Comparison of ENCODE assay signal across 1 cellular context in genomic region chr18:48529796-48530195, GRCh38.
TF ChIP-seq lines count a peak whose summit lies in the region.

No MANE protein-coding gene starts in this region.

TF ChIP-seq in IMR-90, 13 proteins besides CTCF, POLR2A, EP300 and RAD21 (continued from another document):
- TF ChIP-seq CEBPB (IDR thresholded peaks at IDR 0.05; ENCODE audit: low read depth, low read length) = peak; percentile 41; the same call in 1 of the 2 replicates
- TF ChIP-seq ELK1 (IDR thresholded peaks at IDR 0.05; ENCODE audit: borderline replicate concordance, low read depth, low read length) = no peak
- peak; percentile 79; the same call in 1 of the 2 replicates for TF ChIP-seq MXI1 (IDR thresholded peaks at IDR 0.05; ENCODE audit: borderline replicate concordance, low read depth, low read length)
- TF ChIP-seq RFX5 (IDR thresholded peaks at IDR 0.05; ENCODE audit: low read depth, low read length) = no peak
